ENCODE assay signal across 8 cellular contexts in genomic region chr2:191637182-191638078, GRCh38. TPM values are rescaled to one million over a fixed set of nuclear protein-coding genes. Genes with fewer than 3 reads are reported as not detected.
DNase-seq lines count a peak whose midpoint lies in the region; ATAC-seq and TF ChIP-seq lines count a peak whose summit lies in the region.

No MANE protein-coding gene starts in this region.

- H3K9me3 ChIP-seq in PC-9 (ENCODE audit: insufficient read depth, low read depth) (no peaks in the 10 kb centered on the region), tibial nerve (no peaks in the 10 kb centered on the region)

- CTCF ChIA-PET in PC-9 (lab: Charles Lee) = no interaction called here

- H3K27ac ChIP-seq in PC-9 = peak overlapping the region; percentile 100
- peak overlapping the region in 3 of 4 donors; percentile 11 to 62 (median 17) for H3K27ac ChIP-seq in tibial nerve

- no peak overlapping the region for H2AFZ ChIP-seq in PC-9

- H3F3A ChIP-seq in PC-9 (ENCODE audit: insufficient read depth, low read depth) = peaks cover 64% of the 10 kb centered on the region

- peak overlapping the region; percentile 84 for H3K4me2 ChIP-seq in PC-9

- TF ChIP-seq CTCF in PC-9 (conservative IDR thresholded peaks at IDR 0.05) = no peak
- no peak for TF ChIP-seq CTCF in epithelial cell of proximal tubule (conservative IDR thresholded peaks at IDR 0.05; ENCODE audit: low read depth, low read length)
- no peak for TF ChIP-seq CTCF in tibial nerve (IDR thresholded peaks at IDR 0.05)

- TSS peak; percentile 73 for BruUV-seq in PC-9 (replicated peaks; lab: Mats Ljungman, UMichigan)

- DNase-seq in Right ventricle myocardium superior (no peak), cardiac septum (ENCODE audit: low spot score) (no peak), PC-9 (peak in 1 of 2 experiments; percentile 91), epithelial cell of proximal tubule (ENCODE audit: low read depth) (peak; percentile 74), tibial nerve (ENCODE audit: low spot score in 2 of 2) (no peak), AML-193 (lab: John Stamatoyannopoulos, UW) (no peak), AG08396 (ENCODE audit: low spot score) (no peak)

- no peak for TF ChIP-seq EP300 in tibial nerve (IDR thresholded peaks at IDR 0.05)

- H3K4me1 ChIP-seq in PC-9 (replicated peaks; ENCODE audit: insufficient read depth) (peaks cover 72% of the 10 kb centered on the region), tibial nerve (peaks cover 0 to 20% (median 9%) of the 10 kb centered on the region in 4 donors)

- ATAC-seq in Right ventricle myocardium superior (ENCODE audit: poor library complexity) = peak; percentile 49
- ATAC-seq in HG02870 (IDR thresholded peaks at IDR 0.05; ENCODE audit: unreplicated experiment) = peak; percentile 67

- H4K20me1 ChIP-seq in PC-9 (ENCODE audit: insufficient read depth) = no peaks in the 10 kb centered on the region

- H3K36me3 ChIP-seq in PC-9 (ENCODE audit: low read depth) (no peaks in the 10 kb centered on the region), tibial nerve (no peaks in the 10 kb centered on the region)

- intact Hi-C loops in Right ventricle myocardium superior (cut with DNase I) = no loop called here
- intact Hi-C loops in cardiac septum (cut with DNase I) = no loop called here
- intact Hi-C loops in PC-9 (cut with micrococcal nuclease; ENCODE audit: unreplicated experiment) = loop anchor here (1.0 to 5.0 kb wide), 5 partner anchors 15 to 230 kb away; no protein-coding TSS in a partner anchor

- H3K4me3 ChIP-seq in PC-9 = peak overlapping the region; percentile 47
- H3K4me3 ChIP-seq in epithelial cell of proximal tubule (ENCODE audit: low read depth, low read length) = no peak overlapping the region
- H3K4me3 ChIP-seq in tibial nerve = no peak overlapping the region

- WGBS in tibial nerve, 2 donors = 63 to 70% methylated on average over 6 of the region's 6 CpGs

- POLR2A ChIA-PET in PC-9 (lab: Charles Lee; ENCODE audit: unreplicated experiment) = interaction anchor here (0.5 to 1.5 kb wide), 8 partner anchors 15 to 209 kb away, joined by 3 to 61 read pairs (median 4); partner anchors contain the start of genes CAVIN2 and NABP1

- H3K27me3 ChIP-seq in PC-9 (ENCODE audit: insufficient read depth, low read depth) (no peaks in the 10 kb centered on the region), tibial nerve (no peaks in the 10 kb centered on the region)

- no peaks in the 10 kb centered on the region for H3K9me2 ChIP-seq in PC-9 (ENCODE audit: insufficient read depth)

- 0 out of 2 replicates have a peak, but pooled peaks cover 4% of the 10 kb centered on the region for H3K79me2 ChIP-seq in PC-9 (ENCODE audit: low read depth)

- TF ChIP-seq POLR2A in tibial nerve (IDR thresholded peaks at IDR 0.05) = no peak

RNA-seq across cellular contexts. Expression of gene NABP1, which starts 40.5 kb away (rescaled TPM):
- total RNA-seq in Right ventricle myocardium superior (3.7 TPM), cardiac septum (6.6 TPM), PC-9 (2021) (39.0 and 46.5 TPM in 2 replicates), epithelial cell of proximal tubule (32.1 and 33.8 TPM in 2 replicates), tibial nerve (10 to 100 TPM; 11.4 to 26.6 (median 22.2) TPM)
